2 cellular contexts compared by ENCODE assay signal in genomic region chr1:940121-941026, GRCh38.
A peak's percentile ranks its signal among the peaks of the same experiment; 100 is the strongest.
TF ChIP-seq lines count a peak whose summit lies in the region.

No MANE protein-coding gene starts in this region.

TF ChIP-seq in A549, 52 proteins besides CTCF, POLR2A, EP300 and RAD21 (continued from another document):
- TF ChIP-seq HOXB5 (CRISPR knock-in tag; IDR thresholded peaks at IDR 0.05) = no peak
- no peak for TF ChIP-seq RCOR1 (IDR thresholded peaks at IDR 0.05; ENCODE audit: low read depth, low read length)
- no peak for TF ChIP-seq ELK1 (IDR thresholded peaks at IDR 0.05; ENCODE audit: low read depth, low read length)
- no peak for TF ChIP-seq EHF (CRISPR knock-in tag; IDR thresholded peaks at IDR 0.05)
- TF ChIP-seq E2F6 (IDR thresholded peaks at IDR 0.05; ENCODE audit: borderline replicate concordance, low read depth) = 0 out of 2 replicates have a peak, but pooled peaks have one; percentile 37
- TF ChIP-seq HES2 (IDR thresholded peaks at IDR 0.05) = no peak
- TF ChIP-seq MYC (IDR thresholded peaks at IDR 0.05; ENCODE audit: borderline replicate concordance, low read length) = no peak
- no peak for TF ChIP-seq HOXB13 (CRISPR knock-in tag; IDR thresholded peaks at IDR 0.05; ENCODE audit: low read depth)
- no peak for TF ChIP-seq EHMT2 (IDR thresholded peaks at IDR 0.05; ENCODE audit: low read depth)
- peak; percentile 65 to 73; a peak in 3 of 5 replicates for TF ChIP-seq JUN (IDR thresholded peaks at IDR 0.05)
- no peak for TF ChIP-seq HDAC2 (IDR thresholded peaks at IDR 0.05)
- TF ChIP-seq SMC3 (IDR thresholded peaks at IDR 0.05) = 0 out of 3 replicates have a peak, but pooled peaks have one; percentile 15
- no peak for TF ChIP-seq HEYL (CRISPR knock-in tag; IDR thresholded peaks at IDR 0.05)
- TF ChIP-seq KDM1A (IDR thresholded peaks at IDR 0.05; ENCODE audit: low read depth) = no peak
- no peak for TF ChIP-seq TFCP2L1 (CRISPR knock-in tag; IDR thresholded peaks at IDR 0.05)
- TF ChIP-seq CBX2 (IDR thresholded peaks at IDR 0.05; ENCODE audit: borderline replicate concordance, low read depth) = no peak
- TF ChIP-seq JUNB (IDR thresholded peaks at IDR 0.05) = no peak
- TF ChIP-seq NFE2L2 (conservative IDR thresholded peaks at IDR 0.05; ENCODE audit: low read length) = no peak
- no peak for TF ChIP-seq HMGXB4 (CRISPR knock-in tag; IDR thresholded peaks at IDR 0.05; ENCODE audit: borderline replicate concordance)
- TF ChIP-seq RFX5 (IDR thresholded peaks at IDR 0.05) = no peak
- TF ChIP-seq ZSCAN20 (CRISPR knock-in tag; IDR thresholded peaks at IDR 0.05) = no peak

TF ChIP-seq in HepG2, 621 proteins besides CTCF, POLR2A, EP300 and RAD21 (continued from another document):
- no peak for TF ChIP-seq AKNA (CRISPR knock-in tag; IDR thresholded peaks at IDR 0.05; ENCODE audit: borderline replicate concordance)
- no peak for TF ChIP-seq ZNF292 (CRISPR knock-in tag; IDR thresholded peaks at IDR 0.05; ENCODE audit: borderline replicate concordance, low read depth)
- TF ChIP-seq ZNF770 (CRISPR knock-in tag; IDR thresholded peaks at IDR 0.05) = peak; percentile 22; the same call in 1 of the 2 replicates
- TF ChIP-seq PATZ1 (CRISPR knock-in tag; IDR thresholded peaks at IDR 0.05) = peak; percentile 41; the same call in 1 of the 2 replicates
- TF ChIP-seq POGZ (CRISPR knock-in tag; IDR thresholded peaks at IDR 0.05) = no peak
- TF ChIP-seq EZH2 (conservative IDR thresholded peaks at IDR 0.05; ENCODE audit: low read depth, low read length) = peak; percentile 84; the same call in 1 of the 2 replicates
- 0 out of 2 replicates have a peak, but pooled peaks have one; percentile 44 for TF ChIP-seq TRAFD1 (CRISPR knock-in tag; IDR thresholded peaks at IDR 0.05; ENCODE audit: borderline replicate concordance)
- TF ChIP-seq ZNF782 (CRISPR knock-in tag; IDR thresholded peaks at IDR 0.05; ENCODE audit: borderline replicate concordance) = no peak
- TF ChIP-seq ZNF598 (CRISPR knock-in tag; IDR thresholded peaks at IDR 0.05; ENCODE audit: borderline replicate concordance) = peak; percentile 51; the same call in 1 of the 2 replicates
- TF ChIP-seq ZNF644 (CRISPR knock-in tag; IDR thresholded peaks at IDR 0.05; ENCODE audit: low read depth) = no peak
- no peak for TF ChIP-seq ZBTB42 (CRISPR knock-in tag; IDR thresholded peaks at IDR 0.05)
- no peak for TF ChIP-seq SMC3 (IDR thresholded peaks at IDR 0.05; ENCODE audit: low read length)
- no peak for TF ChIP-seq ZNF570 (CRISPR knock-in tag; IDR thresholded peaks at IDR 0.05; ENCODE audit: borderline replicate concordance)
- peak; percentile 30 for TF ChIP-seq PTBP1 (IDR thresholded peaks at IDR 0.05; ENCODE audit: low read depth, low read length, poor library complexity, severe bottlenecking)
- 0 out of 2 replicates have a peak, but pooled peaks have one; percentile 22 for TF ChIP-seq ZNF800 (CRISPR knock-in tag; IDR thresholded peaks at IDR 0.05)
TF ChIP-seq in HepG2: peak in this region for 21.
